9 cellular contexts compared by ENCODE assay signal in genomic region chr14:76473381-76474263, GRCh38.
A peak's percentile ranks its signal among the peaks of the same experiment; 100 is the strongest.
DNase-seq lines count a peak whose midpoint lies in the region; FAIRE-seq and TF ChIP-seq lines count a peak whose summit lies in the region.
"Had no signal": no experiment of that assay in that cellular context is flagged by ENCODE, and none has a peak within 500 bp of the region (broad histone marks: within the 10 kb centered on the region; RNA-seq: fewer than 3 reads in every experiment).

No MANE protein-coding gene starts in this region.

- no peaks in the 10 kb centered on the region for H3K23me2 ChIP-seq in H9 (ENCODE audit: insufficient read length, low read depth, low read length, poor library complexity, severe bottlenecking)

- FAIRE-seq in astrocyte (lab: Jason Lieb, UNC), result no peak

- H3K18ac ChIP-seq in H9 (ENCODE audit: insufficient read length, low read depth, low read length), result no peak overlapping the region

- no peak overlapping the region for H3K4ac ChIP-seq in H9 (ENCODE audit: low read depth, low read length)

- H3K79me2 ChIP-seq in H9 (ENCODE audit: insufficient read depth, low read length) (no peaks in the 10 kb centered on the region), astrocyte (ENCODE audit: insufficient read depth, low read length) (no peaks in the 10 kb centered on the region)

- no peak overlapping the region for H2BK120ac ChIP-seq in H9 (ENCODE audit: low read depth, low read length, poor library complexity, severe bottlenecking)

- H3K36me3 Mint-ChIP-seq in H9 (ENCODE audit: insufficient read depth in 1 of 3, low read depth in 3 of 3) (no peaks in the 10 kb centered on the region), astrocyte (ENCODE audit: low read depth, unreplicated experiment) (no peaks in the 10 kb centered on the region)

- H3K27me3 Mint-ChIP-seq in H9 (ENCODE audit: low read depth) (peaks cover 6% of the 10 kb centered on the region; the same call in 1 of the 2 replicates), astrocyte (ENCODE audit: low read depth, unreplicated experiment) (peaks cover 26% of the 10 kb centered on the region)

- TF ChIP-seq EP300 in stomach (IDR thresholded peaks at IDR 0.05), result no peak

- intact Hi-C loops in stomach (cut with DNase I; ENCODE audit: low total_unique reads), result no loop called here

- H3K23ac ChIP-seq in H9 (ENCODE audit: insufficient read length, low read depth, low read length), result no peak overlapping the region

- H3K4me1 Mint-ChIP-seq in H9, result peaks cover 2 to 8% of the 10 kb centered on the region in 2 experiments; a peak in 3 of 4 replicates
- no peaks in the 10 kb centered on the region for H3K4me1 Mint-ChIP-seq in astrocyte (ENCODE audit: low read depth, unreplicated experiment)

- WGBS in H9 (ENCODE audit: extremely low coverage, insufficient read length, low lambda C conversion rate), result no CpG with 5 or more reads among the region's 18 CpGs
- 18 to 46% (median 23%) methylated on average over 18 of the region's 18 CpGs for WGBS in stomach, 5 donors

- no peaks in the 10 kb centered on the region for H3K79me1 ChIP-seq in H9 (ENCODE audit: insufficient read depth, low read depth, low read length, poor library complexity, severe bottlenecking)

- H3K9me3 Mint-ChIP-seq in H9 (no peaks in the 10 kb centered on the region), astrocyte (ENCODE audit: unreplicated experiment) (no peaks in the 10 kb centered on the region)

- H2AFZ ChIP-seq in H9 (ENCODE audit: low read length) (peak overlapping the region; percentile 83), astrocyte (ENCODE audit: low read depth, low read length) (peak overlapping the region; percentile 49)

- no peak overlapping the region for H2BK12ac ChIP-seq in H9 (ENCODE audit: insufficient read length, low read depth, low read length)

- H3K27ac ChIP-seq in H9 (ENCODE audit: insufficient read length, low read depth, low read length) (no peak overlapping the region), astrocyte (ENCODE audit: low read depth, low read length) (no peak overlapping the region), stomach (peak overlapping the region in 1 of 5 donors; percentile 2), Peyer's patch (no peak overlapping the region)
- H3K27ac ChIP-seq: SK-N-MC had no signal

- H3K9me3 ChIP-seq in H9 (ENCODE audit: control insufficient read depth, low read depth, low read length), result no peaks in the 10 kb centered on the region
- H3K9me3 ChIP-seq in astrocyte (ENCODE audit: insufficient read depth, low read depth, low read length), result no peaks in the 10 kb centered on the region
- no peaks in the 10 kb centered on the region for H3K9me3 ChIP-seq in stomach
- no peaks in the 10 kb centered on the region for H3K9me3 ChIP-seq in Peyer's patch

- H3K56ac ChIP-seq in H9 (ENCODE audit: insufficient read length, low read depth, low read length), result no peak overlapping the region

- H3K4me3 ChIP-seq in astrocyte (ENCODE audit: insufficient read depth, low read depth, low read length), result no peak overlapping the region
- H3K4me3 ChIP-seq in stomach, result peak overlapping the region in 3 of 4 donors; percentile 13 to 18 (median 14)
- H3K4me3 ChIP-seq in Peyer's patch, result peak overlapping the region in 1 of 4 donors; percentile 12
- H3K4me3 ChIP-seq: SK-N-MC had no signal

- H2BK5ac ChIP-seq in H9 (ENCODE audit: insufficient read length, low read length), result no peak overlapping the region

- H3K4me3 Mint-ChIP-seq in H9, result no peak overlapping the region
- no peak overlapping the region for H3K4me3 Mint-ChIP-seq in astrocyte (ENCODE audit: unreplicated experiment)

- no peak overlapping the region for H3K4me2 ChIP-seq in H9 (ENCODE audit: insufficient read depth, insufficient read length, low read length)
- H3K4me2 ChIP-seq in astrocyte (ENCODE audit: low read length), result peak overlapping the region; percentile 58

- no peaks in the 10 kb centered on the region for H4K20me1 ChIP-seq in H9 (ENCODE audit: control insufficient read depth, insufficient read depth, insufficient read length)
- H4K20me1 ChIP-seq in astrocyte (ENCODE audit: insufficient read depth, low read length), result no peaks in the 10 kb centered on the region

- no peak overlapping the region for H4K91ac ChIP-seq in H9 (ENCODE audit: insufficient read length, low read depth, low read length)

- no peak for TF ChIP-seq POLR2A in stomach (IDR thresholded peaks at IDR 0.05)
- no peak for TF ChIP-seq POLR2A in Peyer's patch (IDR thresholded peaks at IDR 0.05)

- no peak overlapping the region for H3K14ac ChIP-seq in H9 (ENCODE audit: insufficient read depth, low read length)

- H3K36me3 ChIP-seq in astrocyte (ENCODE audit: insufficient read depth, low read length) (no peaks in the 10 kb centered on the region), stomach (no peaks in the 10 kb centered on the region), Peyer's patch (no peaks in the 10 kb centered on the region)

- H4K8ac ChIP-seq in H9 (replicated peaks; ENCODE audit: insufficient read length, low read depth, low read length), result no peak overlapping the region

- H2BK15ac ChIP-seq in H9 (ENCODE audit: low read depth, low read length), result no peak overlapping the region

- TF ChIP-seq CTCF in H9 (conservative IDR thresholded peaks at IDR 0.05) (peak; percentile 65), astrocyte (IDR thresholded peaks at IDR 0.05; ENCODE audit: insufficient read depth, low read depth, low read length) (no peak), stomach (IDR thresholded peaks at IDR 0.05) (no peak), Peyer's patch (IDR thresholded peaks at IDR 0.05) (no peak)

- H3K27me3 ChIP-seq in H9 (ENCODE audit: insufficient read depth, low read length) (no peaks in the 10 kb centered on the region), astrocyte (ENCODE audit: insufficient read depth, low read length) (no peaks in the 10 kb centered on the region), stomach (peaks cover 0 to 6% (median 0%) of the 10 kb centered on the region in 3 donors), Peyer's patch (no peaks in the 10 kb centered on the region)

- no peak overlapping the region for H2BK20ac ChIP-seq in H9 (ENCODE audit: low read depth, low read length, poor library complexity, severe bottlenecking)

- no peak overlapping the region for H3K9ac ChIP-seq in H9 (ENCODE audit: extremely low read depth, insufficient read length, low read length)
- no peak overlapping the region for H3K9ac ChIP-seq in astrocyte (ENCODE audit: low read length)

- H3K4me1 ChIP-seq in H9 (ENCODE audit: insufficient read depth, low read length) (no peaks in the 10 kb centered on the region), astrocyte (ENCODE audit: insufficient read depth, low read length) (no peaks in the 10 kb centered on the region), stomach (peaks cover 0 to 13% (median 4%) of the 10 kb centered on the region in 4 donors), Peyer's patch (no peaks in the 10 kb centered on the region)

- no peak overlapping the region for H2AK5ac ChIP-seq in H9 (ENCODE audit: insufficient read length, low read length)

- H3K27ac Mint-ChIP-seq in H9 (no peak overlapping the region), astrocyte (ENCODE audit: unreplicated experiment) (no peak overlapping the region)

- DNase-seq in H9 (peak; percentile 57), astrocyte (ENCODE audit: low read depth) (peak; percentile 6), iPS-NIHi7 (ENCODE audit: extremely low spot score) (peak; percentile 70), stomach (no peak), NCI-H2171 (lab: John Stamatoyannopoulos, UW) (no peak), Peyer's patch (no peak), COLO668 (lab: John Stamatoyannopoulos, UW; ENCODE audit: unreplicated experiment) (no peak)
- DNase-seq in stimulated activated naive CD4-positive, alpha-beta T cell (lab: John Stamatoyannopoulos, UW), result no peak

- no peak overlapping the region for H4K5ac ChIP-seq in H9 (ENCODE audit: insufficient read length, low read depth, low read length)

- no peak overlapping the region for H3T11ph ChIP-seq in H9 (ENCODE audit: low read length)

Comparison
In these comparisons a context has a peak if more than half of its experiments do, and no peak if none do; other contexts are left out.
1. DNase-seq: peak in H9 (single experiment), astrocyte (single experiment) and iPS-NIHi7 (single experiment); none in stomach (single experiment), NCI-H2171 (single experiment), stimulated activated naive CD4-positive, alpha-beta T cell (0 of 6), Peyer's patch (0 of 3) and COLO668 (single experiment).